ENCODE assay signal across 8 cellular contexts in the genomic region with DNA sequence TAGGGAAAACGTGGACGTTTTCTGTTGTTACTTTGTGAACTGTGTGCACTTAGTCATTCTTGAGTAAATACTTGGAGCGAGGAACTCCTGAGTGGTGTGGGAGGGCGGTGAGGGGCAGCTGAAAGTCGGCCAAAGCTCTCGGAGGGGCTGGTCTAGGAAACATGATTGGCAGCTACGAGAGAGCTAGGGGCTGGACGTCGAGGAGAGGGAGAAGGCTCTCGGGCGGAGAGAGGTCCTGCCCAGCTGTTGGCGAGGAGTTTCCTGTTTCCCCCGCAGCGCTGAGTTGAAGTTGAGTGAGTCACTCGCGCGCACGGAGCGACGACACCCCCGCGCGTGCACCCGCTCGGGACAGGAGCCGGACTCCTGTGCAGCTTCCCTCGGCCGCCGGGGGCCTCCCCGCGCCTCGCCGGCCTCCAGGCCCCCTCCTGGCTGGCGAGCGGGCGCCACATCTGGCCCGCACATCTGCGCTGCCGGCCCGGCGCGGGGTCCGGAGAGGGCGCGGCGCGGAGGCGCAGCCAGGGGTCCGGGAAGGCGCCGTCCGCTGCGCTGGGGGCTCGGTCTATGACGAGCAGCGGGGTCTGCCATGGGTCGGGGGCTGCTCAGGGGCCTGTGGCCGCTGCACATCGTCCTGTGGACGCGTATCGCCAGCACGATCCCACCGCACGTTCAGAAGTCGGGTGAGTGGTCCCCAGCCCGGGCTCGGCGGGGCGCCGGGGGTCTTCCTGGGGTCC. TPM values are rescaled to one million over a fixed set of nuclear protein-coding genes. Genes with fewer than 3 reads are reported as not detected.
A peak's percentile ranks its signal among the peaks of the same experiment; 100 is the strongest.
DNase-seq lines count a peak whose midpoint lies in the region; TF ChIP-seq lines count a peak whose summit lies in the region.

A gene (plus strand): TSS at position 301 of the 731 bp plus-strand sequence. CDS start 283 bp downstream, at position 584.

- TF ChIP-seq CTCF in GM20000 (IDR thresholded peaks at IDR 0.05; ENCODE audit: extremely low read depth, missing control alignments) = no peak

- WGBS in neuronal stem cell (ENCODE audit: extremely low coverage in 2 of 2, insufficient read length in 2 of 2, insufficient replicate concordance in 1 of 2), 2 donors = no CpG with 5 or more reads among the region's 71 CpGs

- no peak within 1 kb of the TSS for H4K8ac ChIP-seq in neuronal stem cell (ENCODE audit: low read depth, low read length)

- H3K4me1 ChIP-seq in SJSA1 (replicated peaks) = peaks cover 34% of the 10 kb centered on the region
- peaks cover 2 to 3% of the 10 kb centered on the region in 2 donors for H3K4me1 ChIP-seq in neuronal stem cell (ENCODE audit: control insufficient read depth in 2 of 2, insufficient read depth in 1 of 2, low read depth in 1 of 2, low read length in 2 of 2)
- peaks cover 0 to 49% (median 38%) of the 10 kb centered on the region in 5 donors for H3K4me1 ChIP-seq in subcutaneous abdominal adipose tissue (ENCODE audit: control insufficient read depth in 5 of 5, insufficient read depth in 5 of 5, low read length in 5 of 5)

- H2BK120ac ChIP-seq in neuronal stem cell (ENCODE audit: low read depth, low read length) = peak within 1 kb of the TSS; percentile 72

- H3K18ac ChIP-seq in neuronal stem cell (ENCODE audit: low read length) = peak within 1 kb of the TSS; percentile 95

- H3K14ac ChIP-seq in neuronal stem cell (ENCODE audit: low read length) = no peak within 1 kb of the TSS

- H4K91ac ChIP-seq in neuronal stem cell (ENCODE audit: low read depth, low read length, poor library complexity) = no peak within 1 kb of the TSS

- H2BK5ac ChIP-seq in neuronal stem cell (ENCODE audit: low read length) = peak within 1 kb of the TSS; percentile 24

- H2BK12ac ChIP-seq in neuronal stem cell (ENCODE audit: low read length) = no peak within 1 kb of the TSS

- H3K4me2 ChIP-seq in neuronal stem cell (ENCODE audit: insufficient read depth, low read length, poor library complexity, severe bottlenecking) = peak within 1 kb of the TSS; percentile 83

- peaks cover 6% of the 10 kb centered on the region for H3K36me3 ChIP-seq in SJSA1
- H3K36me3 ChIP-seq in neuronal stem cell (replicated peaks in 1 of 2; ENCODE audit: control insufficient read depth in 2 of 2, insufficient read depth in 2 of 2, low read length in 2 of 2) = no peaks in the 10 kb centered on the region
- H3K36me3 ChIP-seq in subcutaneous abdominal adipose tissue (ENCODE audit: control insufficient read depth in 5 of 5, insufficient read depth in 5 of 5, low read length in 5 of 5) = no peaks in the 10 kb centered on the region

- H3K9me3 ChIP-seq in SJSA1 (replicated peaks) = no peaks in the 10 kb centered on the region
- H3K9me3 ChIP-seq in neuronal stem cell (replicated peaks in 1 of 2; ENCODE audit: control insufficient read depth in 2 of 2, insufficient read depth in 1 of 2, low read depth in 1 of 2, low read length in 2 of 2) = no peaks in the 10 kb centered on the region
- no peaks in the 10 kb centered on the region for H3K9me3 ChIP-seq in subcutaneous abdominal adipose tissue (ENCODE audit: control insufficient read depth in 5 of 5, low read length in 5 of 5)

- H3K9ac ChIP-seq in neuronal stem cell (ENCODE audit: low read depth, low read length, poor library complexity) (peak within 1 kb of the TSS; percentile 92), subcutaneous abdominal adipose tissue (ENCODE audit: low read length in 5 of 5) (peak within 1 kb of the TSS; percentile 93 to 98 (median 95))

- H3K4me3 ChIP-seq in SJSA1 (peak within 1 kb of the TSS; percentile 88), neuronal stem cell (ENCODE audit: low read length in 2 of 2) (peak within 1 kb of the TSS; percentile 85 to 89), subcutaneous abdominal adipose tissue (ENCODE audit: low read depth in 1 of 5, low read length in 5 of 5) (peak within 1 kb of the TSS; percentile 84 to 96 (median 90))

- peak within 1 kb of the TSS; percentile 83 for H3K23ac ChIP-seq in neuronal stem cell (ENCODE audit: low read depth, low read length, poor library complexity)

- peak; percentile 12 for DNase-seq in COR-L47 (lab: John Stamatoyannopoulos, UW)
- DNase-seq in GM20000 (ENCODE audit: low spot score) = peak; percentile 74
- DNase-seq in HS-5 (ENCODE audit: low read depth) = peak; percentile 91
- peak; percentile 96 to 97 for DNase-seq in SJSA1 (ENCODE audit: low read depth in 1 of 2, low spot score in 2 of 2)
- peak; percentile 76 for DNase-seq in activated gamma-delta T cell treated with anti-CD3 and anti-CD28 coated beads, Interleukin-2, amount 50 U/mL, for 16 hours (ENCODE audit: low read depth)
- peak; percentile 88 for DNase-seq in foreskin melanocyte
- peak; percentile 66 for DNase-seq in neuronal stem cell (ENCODE audit: low spot score)

- H3K27ac ChIP-seq in SJSA1 = peak within 1 kb of the TSS; percentile 77
- no peak within 1 kb of the TSS for H3K27ac ChIP-seq in neuronal stem cell (replicated peaks; ENCODE audit: low read length)
- peak within 1 kb of the TSS; percentile 97 for H3K27ac ChIP-seq in subcutaneous abdominal adipose tissue (ENCODE audit: low read depth, low read length)

- peak within 1 kb of the TSS; percentile 96 for H2AFZ ChIP-seq in neuronal stem cell (ENCODE audit: low read length)

- H3K4ac ChIP-seq in neuronal stem cell (ENCODE audit: low read length) = no peak within 1 kb of the TSS

- H3K79me1 ChIP-seq in neuronal stem cell (ENCODE audit: low read depth, low read length) = peaks cover 8% of the 10 kb centered on the region

- peak within 1 kb of the TSS; percentile 98 for H2BK15ac ChIP-seq in neuronal stem cell (ENCODE audit: low read length)

- H3K27me3 ChIP-seq in SJSA1 (replicated peaks) (no peaks in the 10 kb centered on the region), neuronal stem cell (ENCODE audit: control insufficient read depth in 3 of 3, insufficient read depth in 3 of 3, low read depth in 1 of 3, low read length in 3 of 3) (peaks cover 0 to 6% (median 0%) of the 10 kb centered on the region in 3 experiments), subcutaneous abdominal adipose tissue (ENCODE audit: control insufficient read depth in 5 of 5, insufficient read depth in 4 of 5, low read length in 5 of 5) (no peaks in the 10 kb centered on the region)

- H2AK5ac ChIP-seq in neuronal stem cell (ENCODE audit: low read depth, low read length) = no peak within 1 kb of the TSS

RNA-seq across cellular contexts. Expression of the gene that starts here (rescaled TPM):
- total RNA-seq in SJSA1 (2014; rRNA removed; shearing (Covaris generic)) = 30.6 and 44.6 TPM in 2 replicates
- polyA plus RNA-seq in neuronal stem cell (2013, experiment 1 of 2) = 2.2 TPM
- polyA plus RNA-seq in neuronal stem cell (2013, experiment 2 of 2) = 2.1 TPM

Comparison
In these comparisons a context has a peak if more than half of its experiments do, and no peak if none do; other contexts are left out.
1. DNase-seq: peak in every context shown above with its lines; median percentile 96 in SJSA1; 91 in HS-5; 88 in foreskin melanocyte; 76 in activated gamma-delta T cell treated with anti-CD3 and anti-CD28 coated beads, Interleukin-2, amount 50 U/mL, for 16 hours; 74 in GM20000; 66 in neuronal stem cell; 12 in COR-L47.